8 cellular contexts compared by ENCODE assay signal in genomic region chr16:21159281-21159951, GRCh38. TPM values are rescaled to one million over a fixed set of nuclear protein-coding genes. Genes with fewer than 3 reads are reported as not detected.
DNase-seq lines count a peak whose midpoint lies in the region; ATAC-seq and TF ChIP-seq lines count a peak whose summit lies in the region.

No MANE protein-coding gene starts in this region.

- H3K4me3 ChIP-seq in adipocyte (ENCODE audit: low read length), result peak overlapping the region; percentile 86
- H3K4me3 ChIP-seq in hepatocyte, result peak overlapping the region; percentile 91

- peak overlapping the region; percentile 89 for H3K9ac ChIP-seq in adipocyte (ENCODE audit: low read length)

- H2AFZ ChIP-seq in hepatocyte, result peak overlapping the region; percentile 95

- H3K27ac ChIP-seq in hepatocyte, result no peak overlapping the region

- no peak for TF ChIP-seq CTCF in hepatocyte (IDR thresholded peaks at IDR 0.05; ENCODE audit: poor library complexity)

- DNase-seq in DMS79 (lab: John Stamatoyannopoulos, UW) (peak; percentile 21), MV-4-11 (lab: John Stamatoyannopoulos, UW) (peak; percentile 27), adipocyte (ENCODE audit: low read depth) (peak; percentile 16), hepatocyte (ENCODE audit: low spot score) (peak; percentile 43), sciatic nerve (ENCODE audit: low spot score) (peak; percentile 68), NCI-H69 (lab: John Stamatoyannopoulos, UW) (no peak), epidermal melanocyte (ENCODE audit: insufficient read length, low spot score) (no peak)

- peak overlapping the region; percentile 98 for H3K4me2 ChIP-seq in hepatocyte

- H3K36me3 ChIP-seq in adipocyte (ENCODE audit: control insufficient read depth, insufficient read depth, low read length, severe bottlenecking), result peaks cover 6% of the 10 kb centered on the region
- no peaks in the 10 kb centered on the region for H3K36me3 ChIP-seq in hepatocyte (replicated peaks; ENCODE audit: insufficient read depth, low read depth)

- H3K9me3 ChIP-seq in adipocyte (ENCODE audit: control insufficient read depth, low read length) (no peaks in the 10 kb centered on the region), hepatocyte (ENCODE audit: low read depth) (no peaks in the 10 kb centered on the region)

- no peaks in the 10 kb centered on the region for H3K79me2 ChIP-seq in hepatocyte

- no peaks in the 10 kb centered on the region for H3K27me3 ChIP-seq in adipocyte (replicated peaks; ENCODE audit: control insufficient read depth, insufficient read depth, low read length)
- no peaks in the 10 kb centered on the region for H3K27me3 ChIP-seq in hepatocyte

- intact Hi-C loops in sciatic nerve (cut with DNase I), result no loop called here

- ATAC-seq in sciatic nerve (peak; percentile 51), GM19452 (IDR thresholded peaks at IDR 0.05; ENCODE audit: unreplicated experiment) (no peak)

- H4K20me1 ChIP-seq in hepatocyte (ENCODE audit: insufficient read depth, poor library complexity, severe bottlenecking), result no peaks in the 10 kb centered on the region

- no peaks in the 10 kb centered on the region for H3K9me2 ChIP-seq in hepatocyte (replicated peaks; ENCODE audit: insufficient read depth)

- WGBS in hepatocyte (ENCODE audit: low lambda C conversion rate, missing lambda C conversion rate), result 5% methylated on average over 27 of the region's 27 CpGs

- peaks cover 53% of the 10 kb centered on the region for H3K4me1 ChIP-seq in adipocyte (ENCODE audit: control insufficient read depth, insufficient read depth, low read length)
- peaks cover 14% of the 10 kb centered on the region for H3K4me1 ChIP-seq in hepatocyte (ENCODE audit: insufficient read depth)

RNA-seq across cellular contexts. Expression of gene LDAF1, which starts 0.9 kb away (rescaled TPM):
- total RNA-seq in hepatocyte (32.4 and 37.4 TPM in 2 replicates), sciatic nerve (29.7 TPM)
- polyA plus RNA-seq in hepatocyte, result 10.2 and 16.0 TPM in 2 replicates

RNA-seq across cellular contexts. Expression of gene DNAH3, which starts 8.8 kb away (rescaled TPM):
- 0.12 and 0.37 TPM in 2 replicates for total RNA-seq in hepatocyte
- 0.02 and 0.33 TPM in 2 replicates for polyA plus RNA-seq in hepatocyte
- 0.36 TPM for total RNA-seq in sciatic nerve

RNA-seq across cellular contexts. Expression of gene ZP2, which starts 52.0 kb away (rescaled TPM):
- 0.20 TPM in 1 of 2 replicates, not detected in the other for total RNA-seq in hepatocyte
- polyA plus RNA-seq in hepatocyte, result not detected in 2 replicates
- not detected for total RNA-seq in sciatic nerve

Comparison
In these comparisons a context has a peak if more than half of its experiments do, and no peak if none do; other contexts are left out.
1. DNase-seq: peak in DMS79 (single experiment), MV-4-11 (single experiment), adipocyte (single experiment), hepatocyte (single experiment) and sciatic nerve (single experiment); none in NCI-H69 (single experiment) and epidermal melanocyte (single experiment).